21 cellular contexts compared by ENCODE assay signal in the genomic region with DNA sequence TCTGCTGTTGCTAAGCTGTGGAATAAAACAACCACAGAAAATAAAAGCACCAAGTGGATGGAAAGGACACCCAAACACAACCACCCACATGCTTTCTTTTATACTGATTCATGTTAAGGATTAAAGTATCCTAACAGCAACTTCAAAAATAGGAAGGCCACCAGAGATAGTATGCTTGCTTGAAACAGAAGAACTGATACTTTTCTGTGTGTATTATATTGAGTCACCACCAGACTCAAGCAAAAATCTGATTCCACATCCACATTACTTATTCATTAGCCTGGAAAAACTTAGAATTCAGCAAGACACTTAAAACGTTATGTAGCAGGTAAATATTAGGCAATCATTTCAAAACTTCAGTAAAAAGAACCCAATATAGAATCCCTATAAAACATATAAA.
"Had no signal": no experiment of that assay in that cellular context is flagged by ENCODE, and none has a peak within 500 bp of the region (broad histone marks: within the 10 kb centered on the region; RNA-seq: fewer than 3 reads in every experiment).

No MANE protein-coding gene starts in this region.

- FAIRE-seq: frontal cortex, keratinocyte had no signal

- H3K4me1 ChIP-seq: lower lobe of right lung, psoas muscle, sigmoid colon, spleen, testis, tibial artery had no signal

- H3K27ac ChIP-seq: lower lobe of right lung, neutrophil, psoas muscle, sigmoid colon, spleen, testis, tibial artery had no signal

- H3K9me3 ChIP-seq: lower lobe of right lung, mucosa of descending colon, neutrophil, psoas muscle, sigmoid colon, spleen, testis, tibial artery had no signal

- H3K27me3 ChIP-seq: neutrophil, sigmoid colon, spleen, testis, tibial artery had no signal

- DNase-seq: cortex of kidney; effector memory CD8-positive, alpha-beta T cell; erythroblast; left ventricle myocardium superior; lower lobe of right lung; mucosa of descending colon; naive B cell; psoas muscle; right cardiac atrium; sigmoid colon; spleen; stimulated activated CD4-positive, alpha-beta T cell treated with anti-CD3 and anti-CD28 coated beads, Interleukin-4, amount 100 ng/mL, for 4 hours; stimulated activated naive CD8-positive, alpha-beta T cell treated with anti-CD3 and anti-CD28 coated beads, Interleukin-15, Interleukin-2, amounts not matched to agents 100 U/mL and 50 U/mL, for 24 hours; substantia nigra; testis; tibial artery had no signal

- H3K4me3 ChIP-seq: lower lobe of right lung, mucosa of descending colon, psoas muscle, sigmoid colon, spleen, testis, tibial artery had no signal

- ATAC-seq: effector memory CD8-positive, alpha-beta T cell; left ventricle myocardium superior; lower lobe of right lung; mucosa of descending colon; natural killer cell treated with Interleukin-12 subunit alpha and Interleukin-12 subunit beta and Interleukin-15 and Interleukin-18, amount 100 ng/mL, for 72 hours; psoas muscle; right cardiac atrium; stimulated activated memory B cell treated with anti-CD40 and anti-IgM and Interleukin-4, amounts not matched to agents 10 μg/mL and 1 μg/mL and 100 μg/mL, for 72 hours; stimulated activated naive CD8-positive, alpha-beta T cell treated with anti-CD3 and anti-CD28 coated beads, Interleukin-15, Interleukin-2, amounts not matched to agents 100 U/mL and 50 U/mL, for 24 hours had no signal

- H3K36me3 ChIP-seq: lower lobe of right lung, neutrophil, sigmoid colon had no signal
